11 cellular contexts compared by ENCODE assay signal in the genomic region with DNA sequence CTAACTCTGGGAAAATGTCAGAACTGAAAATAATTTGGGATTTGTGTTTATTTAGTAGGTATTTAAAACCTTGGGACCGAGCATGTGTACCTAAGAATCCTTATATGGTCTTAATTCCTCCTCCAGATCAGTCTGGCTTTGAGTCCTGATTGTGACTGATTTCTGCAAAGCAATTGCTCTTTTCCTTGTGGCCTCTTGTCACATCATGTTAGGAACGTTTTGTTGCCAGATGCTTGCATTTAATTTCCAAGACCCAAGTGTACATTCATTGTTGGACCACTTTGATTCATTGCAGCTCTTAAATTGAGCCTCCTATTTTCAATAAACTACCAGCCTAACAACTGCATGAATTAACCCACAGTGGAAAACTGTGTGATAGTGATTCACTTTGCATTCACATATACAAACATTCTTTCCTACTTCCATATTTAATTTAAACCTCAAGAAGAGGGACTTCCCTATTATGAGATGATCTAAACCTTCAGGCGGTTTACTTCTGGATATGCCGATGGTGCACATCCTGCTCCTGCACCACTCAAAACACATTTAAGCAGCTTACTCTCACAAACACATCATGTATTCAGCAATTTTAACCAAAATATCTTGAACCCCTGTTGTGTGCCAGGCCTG.
DNase-seq lines count a peak whose midpoint lies in the region; ATAC-seq and TF ChIP-seq lines count a peak whose summit lies in the region.
"Had no signal": no experiment of that assay in that cellular context is flagged by ENCODE, and none has a peak within 500 bp of the region (broad histone marks: within the 10 kb centered on the region; RNA-seq: fewer than 3 reads in every experiment).

No MANE protein-coding gene starts in this region.

- ATAC-seq in left ventricle myocardium superior = no peak
- no peak for ATAC-seq in HG03432 (IDR thresholded peaks at IDR 0.05; ENCODE audit: unreplicated experiment)

- intact Hi-C loops in left ventricle myocardium superior (cut with micrococcal nuclease) (no loop called here), transverse colon (cut with DNase I; ENCODE audit: low total_unique reads) (loop anchor here (10.0 kb wide), 1 partner anchor 48 kb away; no protein-coding TSS in a partner anchor), mammary epithelial cell (cut with micrococcal nuclease) (no loop called here)

- CTCF ChIA-PET in mammary epithelial cell (lab: Charles Lee; ENCODE audit: low non-redundant PET) = no interaction called here

- H3K27ac ChIP-seq in cardiac muscle cell = peak overlapping the region; percentile 81
- peak overlapping the region; percentile 68 for H3K27ac ChIP-seq in WERI-Rb-1
- peak overlapping the region; percentile 86 for H3K27ac ChIP-seq in muscle layer of colon (ENCODE audit: low read depth, low read length)
- H3K27ac ChIP-seq in transverse colon = peak overlapping the region; percentile 71 to 84 (median 78)
- no peak overlapping the region for H3K27ac ChIP-seq in mammary epithelial cell (ENCODE audit: insufficient read depth, low read depth, low read length)

- dilution Hi-C loops in mammary epithelial cell (cut with HindIII; ENCODE audit: low sequenced_read_pairs) = no loop called here

- H3K27me3 ChIP-seq in cardiac muscle cell = no peaks in the 10 kb centered on the region
- H3K27me3 ChIP-seq in WERI-Rb-1 (ENCODE audit: insufficient read depth, low read depth, severe bottlenecking) = no peaks in the 10 kb centered on the region
- no peaks in the 10 kb centered on the region for H3K27me3 ChIP-seq in muscle layer of colon (ENCODE audit: control insufficient read depth in 1 of 2, insufficient read depth in 2 of 2, low read length in 2 of 2)
- no peaks in the 10 kb centered on the region for H3K27me3 ChIP-seq in transverse colon
- H3K27me3 ChIP-seq in mammary epithelial cell (ENCODE audit: insufficient read depth, low read length) = no peaks in the 10 kb centered on the region

- 37 to 64% methylated on average over 3 to 4 of the region's 4 CpGs for WGBS in transverse colon (ENCODE audit: low coverage in 1 of 2), 2 donors
- 84% methylated on average over 4 of the region's 4 CpGs for WGBS in mammary epithelial cell (ENCODE audit: low coverage, missing lambda C conversion rate)

- peaks cover 47% of the 10 kb centered on the region for H3K4me1 ChIP-seq in cardiac muscle cell (ENCODE audit: low read depth)
- peaks cover 94% of the 10 kb centered on the region for H3K4me1 ChIP-seq in muscle layer of colon (ENCODE audit: insufficient read depth, low read length)
- H3K4me1 ChIP-seq in transverse colon = peaks cover 41 to 83% (median 46%) of the 10 kb centered on the region in 4 donors
- peaks cover 4% of the 10 kb centered on the region for H3K4me1 ChIP-seq in mammary epithelial cell (ENCODE audit: insufficient read depth, low read length)

- no peak for TF ChIP-seq CTCF in cardiac muscle cell (IDR thresholded peaks at IDR 0.05; ENCODE audit: low read depth, low read length)
- no peak for TF ChIP-seq CTCF in WERI-Rb-1 (IDR thresholded peaks at IDR 0.05; ENCODE audit: low read depth, low read length)
- no peak for TF ChIP-seq CTCF in transverse colon (IDR thresholded peaks at IDR 0.05)
- no peak for TF ChIP-seq CTCF in mammary epithelial cell (conservative IDR thresholded peaks at IDR 0.05 in 1 of 2, IDR thresholded peaks at IDR 0.05 in 1 of 2; ENCODE audit: extremely low read depth in 1 of 2, insufficient read depth in 1 of 2, low read depth in 1 of 2, low read length in 2 of 2)

- BruUV-seq in mammary epithelial cell (replicated peaks; lab: Mats Ljungman, UMichigan) = no TSS peak

- in situ Hi-C loops in transverse colon (cut with MboI; ENCODE audit: low pct_ligation_motif_present in 1 of 4, low pct_unique_long_range_greater_than_20kb in 1 of 4, low sequenced_read_pairs in 3 of 4) = no loop called here
- in situ Hi-C loops in mammary epithelial cell (cut with MboI; ENCODE audit: low sequenced_read_pairs in 2 of 2) = no loop called here
- in situ Hi-C loops in KBM-7 (cut with MboI; ENCODE audit: low pct_unique_long_range_greater_than_20kb, low sequenced_read_pairs) = no loop called here

- H3K9ac ChIP-seq in muscle layer of colon (ENCODE audit: low read length) = no peak overlapping the region
- no peak overlapping the region for H3K9ac ChIP-seq in mammary epithelial cell (ENCODE audit: insufficient read depth, low read length)

- H3K36me3 ChIP-seq in cardiac muscle cell (no peaks in the 10 kb centered on the region), WERI-Rb-1 (peaks cover 20% of the 10 kb centered on the region), muscle layer of colon (ENCODE audit: insufficient read depth, low read length) (peaks cover 9% of the 10 kb centered on the region), transverse colon (peaks cover 0 to 6% (median 0%) of the 10 kb centered on the region in 4 donors), mammary epithelial cell (ENCODE audit: insufficient read depth, low read length) (no peaks in the 10 kb centered on the region)

- TF ChIP-seq POLR2A in transverse colon (IDR thresholded peaks at IDR 0.05) = no peak

- H3K9me3 ChIP-seq in cardiac muscle cell (ENCODE audit: low read depth) (no peaks in the 10 kb centered on the region), WERI-Rb-1 (ENCODE audit: severe bottlenecking) (no peaks in the 10 kb centered on the region), muscle layer of colon (ENCODE audit: low read length) (no peaks in the 10 kb centered on the region), transverse colon (no peaks in the 10 kb centered on the region), mammary epithelial cell (replicated peaks; ENCODE audit: insufficient read depth, low read length) (no peaks in the 10 kb centered on the region)

- peaks cover 54% of the 10 kb centered on the region for H3K79me2 ChIP-seq in mammary epithelial cell (ENCODE audit: insufficient read depth, low read length)

- H3K4me2 ChIP-seq in mammary epithelial cell (ENCODE audit: insufficient read depth, low read depth, low read length) = no peak overlapping the region

- no peak overlapping the region for H2AFZ ChIP-seq in mammary epithelial cell (ENCODE audit: low read depth, low read length)

- H3K4me3 ChIP-seq in cardiac muscle cell = no peak overlapping the region
- H3K4me3 ChIP-seq in WERI-Rb-1 (ENCODE audit: low read depth, low read length) = no peak overlapping the region
- peak overlapping the region in 1 of 2 donors; percentile 19 for H3K4me3 ChIP-seq in muscle layer of colon (ENCODE audit: low read depth in 1 of 2, low read length in 2 of 2)
- H3K4me3 ChIP-seq in transverse colon = no peak overlapping the region
- no peak overlapping the region for H3K4me3 ChIP-seq in mammary epithelial cell (replicated peaks in 1 of 3; ENCODE audit: insufficient read depth in 1 of 3, low read depth in 2 of 3, low read length in 3 of 3)
- H3K4me3 ChIP-seq: skin epidermis had no signal

- no peaks in the 10 kb centered on the region for H4K20me1 ChIP-seq in mammary epithelial cell (ENCODE audit: insufficient read depth, low read length)

- TF ChIP-seq EP300 in transverse colon (IDR thresholded peaks at IDR 0.05; ENCODE audit: low read depth) = no peak

- DNase-seq in cardiac muscle cell (ENCODE audit: low read depth in 1 of 2, low spot score in 1 of 2) (no peak), left ventricle myocardium superior (no peak), WERI-Rb-1 (no peak), transverse colon (no peak), mammary epithelial cell (no peak), KBM-7 (no peak)
- DNase-seq: central memory CD4-positive, alpha-beta T cell; islet precursor cell had no signal
